Comparison of ENCODE assay signal across 16 cellular contexts in genomic region chr1:21257431-21258135, GRCh38. TPM values are rescaled to one million over a fixed set of nuclear protein-coding genes. Genes with fewer than 3 reads are reported as not detected.
A peak's percentile ranks its signal among the peaks of the same experiment; 100 is the strongest.
DNase-seq lines count a peak whose midpoint lies in the region; ATAC-seq and TF ChIP-seq lines count a peak whose summit lies in the region.
"Had no signal": no experiment of that assay in that cellular context is flagged by ENCODE, and none has a peak within 500 bp of the region (broad histone marks: within the 10 kb centered on the region; RNA-seq: fewer than 3 reads in every experiment).

No MANE protein-coding gene starts in this region.

- TF ChIP-seq CTCF in endothelial cell (IDR thresholded peaks at IDR 0.05; ENCODE audit: unreplicated experiment) (no peak), heart right ventricle (IDR thresholded peaks at IDR 0.05) (no peak)

- no peak for ATAC-seq in heart right ventricle
- ATAC-seq: HCT116 had no signal

- H3K4me1 ChIP-seq in heart right ventricle, result peaks cover 25 to 53% (median 42%) of the 10 kb centered on the region in 9 donors

- no peaks in the 10 kb centered on the region for H3K27me3 Mint-ChIP-seq in T-helper 2 cell treated with Interferon-gamma antibody and Interleukin-4, amounts not matched to agents 5 μg/mL and 100 μg/mL, for 36 hours (ENCODE audit: low read depth)
- no peaks in the 10 kb centered on the region for H3K27me3 Mint-ChIP-seq in activated CD4-positive, alpha-beta memory T cell treated with anti-CD3 and anti-CD28 coated beads for 36 hours
- peaks cover 11% of the 10 kb centered on the region for H3K27me3 Mint-ChIP-seq in endothelial cell (ENCODE audit: unreplicated experiment)
- H3K27me3 Mint-ChIP-seq: IgD-negative memory B cell had no signal

- intact Hi-C loops in activated CD4-positive, alpha-beta memory T cell treated with anti-CD3 and anti-CD28 coated beads for 36 hours (cut with micrococcal nuclease), result loop anchor here (1.0 kb wide), 3 partner anchors 36 to 86 kb away; no protein-coding TSS in a partner anchor
- intact Hi-C loops in heart right ventricle (cut with DNase I), result loop anchor here in 7 of 10 donors (2.0 to 10.0 kb wide), 7 partner anchors 75 to 407 kb away; partner anchors contain the start of gene RAP1GAP (in 1 of the 7)

- H3K27me3 ChIP-seq in heart right ventricle, result no peaks in the 10 kb centered on the region
- H3K27me3 ChIP-seq: ovary, SJCRH30 had no signal

- CTCF ChIA-PET in activated CD4-positive, alpha-beta memory T cell treated with anti-CD3 and anti-CD28 coated beads for 36 hours (lab: Charles Lee), result interaction anchor here (0.9 to 11.8 kb wide), 10 partner anchors 12 to 111 kb away, joined by 3 to 208 read pairs (median 4); no protein-coding TSS in a partner anchor

- H3K27ac ChIP-seq in skin epidermis (peak overlapping the region in 15 of 21 experiments; percentile 6 to 85 (median 54)), heart right ventricle (peak overlapping the region in 1 of 10 donors; percentile 19)
- H3K27ac ChIP-seq: ovary, SJCRH30 had no signal

- H3K27ac Mint-ChIP-seq in T-helper 2 cell treated with Interferon-gamma antibody and Interleukin-4, amounts not matched to agents 5 μg/mL and 100 μg/mL, for 36 hours, result peak overlapping the region; percentile 50
- peak overlapping the region; percentile 91 for H3K27ac Mint-ChIP-seq in activated CD4-positive, alpha-beta memory T cell treated with anti-CD3 and anti-CD28 coated beads for 36 hours
- H3K27ac Mint-ChIP-seq in endothelial cell (ENCODE audit: unreplicated experiment), result peak overlapping the region; percentile 9

- H3K36me3 ChIP-seq in heart right ventricle, result peaks cover 0 to 84% (median 26%) of the 10 kb centered on the region in 9 donors
- H3K36me3 ChIP-seq: ovary had no signal

- H3K4me3 ChIP-seq in skin epidermis, result no peak overlapping the region
- H3K4me3 ChIP-seq in heart right ventricle, result no peak overlapping the region
- H3K4me3 ChIP-seq: ovary, SJCRH30 had no signal

- 88 to 94% methylated on average over 13 of the region's 13 CpGs for WGBS in heart right ventricle, 2 donors

- DNase-seq in T-helper 2 cell treated with Interferon-gamma antibody and Interleukin-4, amounts not matched to agents 5 μg/mL and 100 μg/mL, for 36 hours (ENCODE audit: low spot score), result no peak
- DNase-seq in T-helper 2 cell, result no peak
- DNase-seq in activated CD4-positive, alpha-beta memory T cell treated with anti-CD3 and anti-CD28 coated beads for 36 hours, result no peak
- no peak for DNase-seq in endothelial cell (ENCODE audit: low spot score)
- DNase-seq in SHP77 (lab: John Stamatoyannopoulos, UW), result no peak
- DNase-seq in NCI-H1694 (lab: John Stamatoyannopoulos, UW), result no peak
- no peak for DNase-seq in heart right ventricle
- DNase-seq: EL; midbrain; NCI-H1092 treated with DMSO at 0.1 percent for 48 hours; ovary; SJCRH30; stimulated activated naive CD4-positive, alpha-beta T cell had no signal

- H3K4me1 Mint-ChIP-seq in T-helper 2 cell treated with Interferon-gamma antibody and Interleukin-4, amounts not matched to agents 5 μg/mL and 100 μg/mL, for 36 hours (ENCODE audit: low read depth), result peaks cover 23% of the 10 kb centered on the region
- H3K4me1 Mint-ChIP-seq in activated CD4-positive, alpha-beta memory T cell treated with anti-CD3 and anti-CD28 coated beads for 36 hours (ENCODE audit: low read depth), result peaks cover 61% of the 10 kb centered on the region
- peaks cover 35% of the 10 kb centered on the region for H3K4me1 Mint-ChIP-seq in endothelial cell (ENCODE audit: unreplicated experiment)

- POLR2A ChIA-PET in activated CD4-positive, alpha-beta memory T cell treated with anti-CD3 and anti-CD28 coated beads for 36 hours (lab: Charles Lee), result interaction anchor here (0.6 to 1.3 kb wide), 8 partner anchors 14 to 111 kb away, joined by 3 to 5 read pairs (median 3); no protein-coding TSS in a partner anchor

- peaks cover 21% of the 10 kb centered on the region for H3K36me3 Mint-ChIP-seq in T-helper 2 cell treated with Interferon-gamma antibody and Interleukin-4, amounts not matched to agents 5 μg/mL and 100 μg/mL, for 36 hours (ENCODE audit: low read depth)
- peaks cover 63% of the 10 kb centered on the region for H3K36me3 Mint-ChIP-seq in activated CD4-positive, alpha-beta memory T cell treated with anti-CD3 and anti-CD28 coated beads for 36 hours
- peaks cover 56% of the 10 kb centered on the region for H3K36me3 Mint-ChIP-seq in endothelial cell (ENCODE audit: low read depth, unreplicated experiment)

- no peak overlapping the region for H3K4me3 Mint-ChIP-seq in T-helper 2 cell treated with Interferon-gamma antibody and Interleukin-4, amounts not matched to agents 5 μg/mL and 100 μg/mL, for 36 hours
- no peak overlapping the region for H3K4me3 Mint-ChIP-seq in activated CD4-positive, alpha-beta memory T cell treated with anti-CD3 and anti-CD28 coated beads for 36 hours
- H3K4me3 Mint-ChIP-seq in endothelial cell (ENCODE audit: unreplicated experiment), result no peak overlapping the region
- H3K4me3 Mint-ChIP-seq: IgD-negative memory B cell had no signal

- no peaks in the 10 kb centered on the region for H3K9me3 ChIP-seq in heart right ventricle
- H3K9me3 ChIP-seq: ovary, SJCRH30 had no signal

- H3K9me3 Mint-ChIP-seq in T-helper 2 cell treated with Interferon-gamma antibody and Interleukin-4, amounts not matched to agents 5 μg/mL and 100 μg/mL, for 36 hours, result no peaks in the 10 kb centered on the region
- H3K9me3 Mint-ChIP-seq in activated CD4-positive, alpha-beta memory T cell treated with anti-CD3 and anti-CD28 coated beads for 36 hours, result no peaks in the 10 kb centered on the region
- H3K9me3 Mint-ChIP-seq in endothelial cell (ENCODE audit: unreplicated experiment), result no peaks in the 10 kb centered on the region
- H3K9me3 Mint-ChIP-seq: IgD-negative memory B cell had no signal

RNA-seq across cellular contexts. Expression of gene ECE1, which starts 32.7 kb away (rescaled TPM):
- 100 to 1,000 TPM; 137 to 144 TPM for total RNA-seq in activated CD4-positive, alpha-beta memory T cell treated with anti-CD3 and anti-CD28 coated beads for 36 hours
- 328 TPM for total RNA-seq in endothelial cell (ENCODE audit: unreplicated experiment)
- total RNA-seq in heart right ventricle, result 10 to 100 TPM; 30.6 to 81.8 (median 53.1) TPM
- 10 to 100 TPM; 41.4 to 44.7 TPM for polyA plus RNA-seq in heart right ventricle

Comparison
In these comparisons a context has a peak if more than half of its experiments do, and no peak if none do; other contexts are left out.
1. H3K27ac Mint-ChIP-seq: peak in every context shown above with its lines; median percentile 91 in activated CD4-positive, alpha-beta memory T cell treated with anti-CD3 and anti-CD28 coated beads for 36 hours; 50 in T-helper 2 cell treated with Interferon-gamma antibody and Interleukin-4, amounts not matched to agents 5 μg/mL and 100 μg/mL, for 36 hours; 9 in endothelial cell.